ENCODE assay signal across 3 cellular contexts in the genomic region with DNA sequence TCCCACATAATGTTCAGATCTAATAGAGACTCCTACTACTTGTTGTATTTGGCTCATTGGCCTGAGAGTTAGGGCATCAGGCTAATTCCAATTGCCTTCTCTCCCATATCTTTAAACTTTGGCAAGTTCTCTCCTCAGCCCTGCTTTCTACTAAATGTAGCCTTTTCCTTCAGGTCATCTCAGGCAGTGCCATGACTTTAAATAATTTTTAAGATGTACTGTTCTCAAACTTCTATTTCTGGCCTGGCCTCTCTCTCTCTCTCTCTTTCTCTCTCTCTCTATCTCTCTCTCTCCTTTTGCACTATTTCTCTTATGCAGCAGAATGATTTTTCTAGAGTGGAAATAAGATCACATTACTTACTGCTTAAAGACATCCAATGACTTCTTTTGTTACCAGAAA.
"Had no signal": no experiment of that assay in that cellular context is flagged by ENCODE, and none has a peak within 500 bp of the region (broad histone marks: within the 10 kb centered on the region; RNA-seq: fewer than 3 reads in every experiment).

No MANE protein-coding gene starts in this region.

- DNase-seq: GDM1, GF-D8 had no signal

- H3K4me3 ChIP-seq: GM12878 had no signal

- ATAC-seq: GM12878 had no signal
